ENCODE assay signal across 28 cellular contexts in the genomic region with DNA sequence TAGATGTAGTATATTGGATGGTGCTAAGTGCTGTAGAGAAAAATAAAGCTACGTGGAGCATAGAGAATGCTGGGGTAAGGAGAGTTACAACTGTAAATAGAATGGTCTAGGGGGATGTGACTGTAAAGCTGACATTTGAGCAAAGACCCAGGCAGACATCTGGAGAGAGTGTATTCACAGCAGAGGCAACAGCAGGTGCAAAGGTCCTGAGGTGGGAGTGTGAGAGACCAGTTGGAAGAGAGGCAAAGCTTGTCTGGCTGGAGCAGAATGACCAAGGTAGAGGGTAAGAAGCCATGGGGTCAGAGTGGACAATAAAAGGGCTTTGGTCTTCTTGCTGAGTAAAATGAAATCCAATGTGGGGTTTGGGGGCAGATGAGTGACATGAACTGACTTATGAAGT.
"Had no signal": no experiment of that assay in that cellular context is flagged by ENCODE, and none has a peak within 500 bp of the region (broad histone marks: within the 10 kb centered on the region; RNA-seq: fewer than 3 reads in every experiment).

No MANE protein-coding gene starts in this region.

- H3K4me3 Mint-ChIP-seq: dendritic cell treated with granulocyte-macrophage colony-stimulating factor and Interleukin-4, amounts not matched to agents 40 ng/mL and 50 ng/mL, for 4 days; effector memory CD8-positive, alpha-beta T cell; endodermal cell; mesothelial cell of epicardium had no signal

- H3K27ac Mint-ChIP-seq: dendritic cell treated with granulocyte-macrophage colony-stimulating factor and Interleukin-4, amounts not matched to agents 40 ng/mL and 50 ng/mL, for 4 days; effector memory CD8-positive, alpha-beta T cell; endodermal cell; mesothelial cell of epicardium had no signal

- H3K4me3 ChIP-seq: coronary artery, esophagus squamous epithelium, gastrocnemius medialis, heart right ventricle, left lung, lower lobe of right lung, mucosa of descending colon had no signal

- H3K4me1 Mint-ChIP-seq: naive B cell had no signal

- H3K4me1 ChIP-seq: esophagus squamous epithelium, gastrocnemius medialis had no signal

- H3K27ac ChIP-seq: coronary artery, epithelial cell of prostate, esophagus squamous epithelium, gastrocnemius medialis, heart right ventricle, left lung, lower lobe of right lung had no signal

- ATAC-seq: effector memory CD8-positive, alpha-beta T cell; esophagus mucosa; gastrocnemius medialis; heart right ventricle; left cardiac atrium; left lung; left ventricle myocardium superior; lower lobe of right lung; mucosa of descending colon had no signal

- H3K9me3 ChIP-seq: esophagus squamous epithelium, gastrocnemius medialis, heart right ventricle, left lung, lower lobe of right lung, mucosa of descending colon had no signal

- DNase-seq: effector CD8-positive, alpha-beta T cell; effector memory CD8-positive, alpha-beta T cell; endodermal cell; erythroblast; esophagus squamous epithelium; foreskin fibroblast; foreskin melanocyte; gastrocnemius medialis; glutamatergic neuron; head of caudate nucleus; heart right ventricle; hippocampal formation; left cardiac atrium; left lung; left ventricle myocardium superior; lower lobe of right lung; mesenchymal stem cell; mucosa of descending colon; naive B cell had no signal

- H3K9me3 Mint-ChIP-seq: dendritic cell treated with granulocyte-macrophage colony-stimulating factor and Interleukin-4, amounts not matched to agents 40 ng/mL and 50 ng/mL, for 4 days; effector memory CD8-positive, alpha-beta T cell had no signal

- FAIRE-seq: colon, endometrium, islet of Langerhans, keratinocyte had no signal

- H3K36me3 ChIP-seq: esophagus squamous epithelium, gastrocnemius medialis, heart right ventricle, left lung, lower lobe of right lung had no signal

- H3K36me3 Mint-ChIP-seq: mesothelial cell of epicardium, naive B cell had no signal

- H3K27me3 Mint-ChIP-seq: dendritic cell treated with granulocyte-macrophage colony-stimulating factor and Interleukin-4, amounts not matched to agents 40 ng/mL and 50 ng/mL, for 4 days; effector memory CD8-positive, alpha-beta T cell had no signal

- H3K27me3 ChIP-seq: esophagus squamous epithelium, gastrocnemius medialis, heart right ventricle, left lung had no signal
